In genomic region chr21:38875694-38876492, GRCh38 we compare ENCODE assay signal across 16 cellular contexts.
DNase-seq lines count a peak whose midpoint lies in the region; ATAC-seq and TF ChIP-seq lines count a peak whose summit lies in the region.
"Had no signal": no experiment of that assay in that cellular context is flagged by ENCODE, and none has a peak within 500 bp of the region (broad histone marks: within the 10 kb centered on the region; RNA-seq: fewer than 3 reads in every experiment).

No MANE protein-coding gene starts in this region.

- DNase-seq in AG10803 (ENCODE audit: low read depth) (peak; percentile 92), ELR (ENCODE audit: low read depth) (peak; percentile 20), NCI-H2107 treated with DMSO at 0.1 percent for 48 hours (lab: John Stamatoyannopoulos, UW; ENCODE audit: unreplicated experiment) (peak; percentile 77), fibroblast of lung (ENCODE audit: low read depth in 2 of 2) (peak; percentile 63 to 65), NCI-H187 treated with DMSO at 0.1 percent for 48 hours (lab: John Stamatoyannopoulos, UW) (no peak), SIG-M5 (lab: John Stamatoyannopoulos, UW) (no peak), right cardiac atrium (no peak)
- no peak for DNase-seq in T-helper 2 cell treated with Interferon-gamma antibody and Interleukin-4, amounts not matched to agents 5 μg/mL and 100 μg/mL, for 36 hours (ENCODE audit: low spot score)
- DNase-seq: activated CD4-positive, alpha-beta T cell treated with anti-CD3 and anti-CD28 coated beads, Interleukin-2, amount 50 U/mL, for 1 hour; activated T-cell treated with anti-CD3 and anti-CD28 coated beads, Interleukin-2, amount 50 U/mL, for 24 hours; Karpas-422; NCI-H1436 treated with DMSO at 0.1 percent for 48 hours; transverse colon had no signal

- H3K27me3 Mint-ChIP-seq in T-helper 2 cell treated with Interferon-gamma antibody and Interleukin-4, amounts not matched to agents 5 μg/mL and 100 μg/mL, for 36 hours (ENCODE audit: low read depth): peaks cover 6% of the 10 kb centered on the region

- H3K4me1 Mint-ChIP-seq in T-helper 2 cell treated with Interferon-gamma antibody and Interleukin-4, amounts not matched to agents 5 μg/mL and 100 μg/mL, for 36 hours (ENCODE audit: low read depth): peaks cover 15% of the 10 kb centered on the region
- H3K4me1 Mint-ChIP-seq: stimulated activated effector memory CD8-positive, alpha-beta T cell treated with anti-CD3 and anti-CD28 coated beads, Interleukin-12 subunit alpha, Interleukin-12 subunit beta, amount 100 ng/mL, for 72 hours had no signal

- H3K4me3 Mint-ChIP-seq in T-helper 2 cell treated with Interferon-gamma antibody and Interleukin-4, amounts not matched to agents 5 μg/mL and 100 μg/mL, for 36 hours: no peak overlapping the region
- H3K4me3 Mint-ChIP-seq: activated T-cell treated with anti-CD3 and anti-CD28 coated beads, Interleukin-2, amount 50 U/mL, for 24 hours; stimulated activated effector memory CD8-positive, alpha-beta T cell treated with anti-CD3 and anti-CD28 coated beads, Interleukin-12 subunit alpha, Interleukin-12 subunit beta, amount 100 ng/mL, for 72 hours had no signal

- H3K27ac ChIP-seq in fibroblast of lung (ENCODE audit: insufficient read depth, low read length): no peak overlapping the region
- no peak overlapping the region for H3K27ac ChIP-seq in right cardiac atrium (ENCODE audit: low read length)
- H3K27ac ChIP-seq: parathyroid adenoma, RWPE1, transverse colon had no signal

- no peaks in the 10 kb centered on the region for H3K79me2 ChIP-seq in fibroblast of lung (ENCODE audit: control insufficient read depth, insufficient read depth, low read length)
- H3K79me2 ChIP-seq: parathyroid adenoma had no signal

- H3K4me3 ChIP-seq in AG10803 (ENCODE audit: low read length) (no peak overlapping the region), fibroblast of lung (replicated peaks in 1 of 4; ENCODE audit: control extremely low read depth in 1 of 4, insufficient read depth in 1 of 4, low read depth in 3 of 4, low read length in 4 of 4) (no peak overlapping the region), right cardiac atrium (ENCODE audit: low read length) (no peak overlapping the region)
- H3K4me3 ChIP-seq: transverse colon had no signal

- no peak overlapping the region for H3K27ac Mint-ChIP-seq in T-helper 2 cell treated with Interferon-gamma antibody and Interleukin-4, amounts not matched to agents 5 μg/mL and 100 μg/mL, for 36 hours
- H3K27ac Mint-ChIP-seq: activated T-cell treated with anti-CD3 and anti-CD28 coated beads, Interleukin-2, amount 50 U/mL, for 24 hours; stimulated activated effector memory CD8-positive, alpha-beta T cell treated with anti-CD3 and anti-CD28 coated beads, Interleukin-12 subunit alpha, Interleukin-12 subunit beta, amount 100 ng/mL, for 72 hours had no signal

- peaks cover 2% of the 10 kb centered on the region for H3K36me3 Mint-ChIP-seq in T-helper 2 cell treated with Interferon-gamma antibody and Interleukin-4, amounts not matched to agents 5 μg/mL and 100 μg/mL, for 36 hours (ENCODE audit: low read depth)
- H3K36me3 Mint-ChIP-seq: stimulated activated effector memory CD8-positive, alpha-beta T cell treated with anti-CD3 and anti-CD28 coated beads, Interleukin-12 subunit alpha, Interleukin-12 subunit beta, amount 100 ng/mL, for 72 hours had no signal

- peaks cover 13% of the 10 kb centered on the region for H3K9me3 Mint-ChIP-seq in T-helper 2 cell treated with Interferon-gamma antibody and Interleukin-4, amounts not matched to agents 5 μg/mL and 100 μg/mL, for 36 hours

- H3K9me3 ChIP-seq in fibroblast of lung (ENCODE audit: control insufficient read depth, insufficient read depth, low read depth, low read length) (no peaks in the 10 kb centered on the region), right cardiac atrium (ENCODE audit: control insufficient read depth, low read length) (no peaks in the 10 kb centered on the region)
- H3K9me3 ChIP-seq: transverse colon had no signal

- no peak for ATAC-seq in right cardiac atrium
- ATAC-seq: stimulated activated effector memory CD8-positive, alpha-beta T cell treated with anti-CD3 and anti-CD28 coated beads, Interleukin-12 subunit alpha, Interleukin-12 subunit beta, amount 100 ng/mL, for 72 hours had no signal

- no peak overlapping the region for H2AFZ ChIP-seq in fibroblast of lung (ENCODE audit: low read length)
- H2AFZ ChIP-seq: parathyroid adenoma had no signal

- intact Hi-C loops in right cardiac atrium (cut with DNase I): no loop called here

- no peaks in the 10 kb centered on the region for H3K27me3 ChIP-seq in fibroblast of lung (ENCODE audit: control insufficient read depth, insufficient read depth, low read length)
- no peaks in the 10 kb centered on the region for H3K27me3 ChIP-seq in right cardiac atrium (ENCODE audit: control insufficient read depth, insufficient read depth)
- H3K27me3 ChIP-seq: transverse colon had no signal

- H4K20me1 ChIP-seq in fibroblast of lung (ENCODE audit: control insufficient read depth, extremely low read depth, insufficient read depth, low read length): no peaks in the 10 kb centered on the region

- TF ChIP-seq CTCF in AG10803 (conservative IDR thresholded peaks at IDR 0.05; ENCODE audit: low read length) (no peak), fibroblast of lung (conservative IDR thresholded peaks at IDR 0.05 in 1 of 2, IDR thresholded peaks at IDR 0.05 in 1 of 2; ENCODE audit: low read depth in 1 of 2, low read length in 2 of 2) (no peak)

- no peak overlapping the region for H3K4me2 ChIP-seq in fibroblast of lung (ENCODE audit: extremely low read depth, insufficient read depth, low read length)

- H3K4me1 ChIP-seq in fibroblast of lung (ENCODE audit: control insufficient read depth, extremely low read depth, insufficient read depth, low read length): no peaks in the 10 kb centered on the region
- no peaks in the 10 kb centered on the region for H3K4me1 ChIP-seq in right cardiac atrium (ENCODE audit: control insufficient read depth, insufficient read depth, low read length)
- H3K4me1 ChIP-seq: parathyroid adenoma, transverse colon had no signal

- 87% methylated on average over 10 of the region's 10 CpGs for WGBS in right cardiac atrium

- no peak overlapping the region for H3K9ac ChIP-seq in fibroblast of lung (ENCODE audit: insufficient read depth, low read length)
- H3K9ac ChIP-seq: parathyroid adenoma had no signal

- no peaks in the 10 kb centered on the region for H3K36me3 ChIP-seq in fibroblast of lung (ENCODE audit: control insufficient read depth, insufficient read depth, low read length)
- H3K36me3 ChIP-seq: transverse colon had no signal

Comparison
In these comparisons a context has a peak if more than half of its experiments do, and no peak if none do; other contexts are left out.
1. DNase-seq: peak in AG10803 (single experiment), ELR (single experiment), NCI-H2107 treated with DMSO at 0.1 percent for 48 hours (single experiment) and fibroblast of lung (2 of 2); none in NCI-H187 treated with DMSO at 0.1 percent for 48 hours (single experiment), T-helper 2 cell treated with Interferon-gamma antibody and Interleukin-4, amounts not matched to agents 5 μg/mL and 100 μg/mL, for 36 hours (single experiment), SIG-M5 (single experiment) and right cardiac atrium (0 of 3).